14 cellular contexts compared by ENCODE assay signal in the genomic region with DNA sequence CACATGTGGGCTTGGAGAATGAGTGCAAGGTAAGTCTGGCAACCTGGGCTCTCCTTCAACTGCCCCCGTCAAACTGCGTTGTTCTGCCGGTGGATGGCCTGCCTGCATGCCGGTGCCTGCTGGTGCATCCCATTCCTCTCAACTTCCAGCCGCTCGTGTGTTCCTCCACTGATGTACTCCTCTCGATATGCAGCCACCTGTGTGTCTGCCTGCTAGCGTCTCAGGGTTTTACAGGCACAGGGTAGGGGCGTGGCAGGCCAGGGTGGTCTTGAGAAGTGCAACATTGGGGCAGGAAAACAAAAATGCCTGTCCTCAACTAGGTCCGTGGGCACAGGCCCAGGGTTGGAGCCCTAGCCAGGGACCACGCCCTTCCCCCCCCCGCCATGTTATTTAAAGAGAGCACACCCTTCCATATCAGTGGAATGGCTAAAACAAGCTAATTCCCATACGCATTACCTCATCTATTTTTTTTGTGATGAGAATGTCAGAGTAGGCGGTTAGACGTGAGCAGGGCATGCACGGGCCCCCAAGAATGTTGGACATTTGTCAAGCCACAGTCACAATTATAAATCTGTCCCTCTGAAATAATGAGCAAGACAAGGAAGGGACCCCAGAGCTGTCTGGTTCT. TPM values are rescaled to one million over a fixed set of nuclear protein-coding genes. Genes with fewer than 3 reads are reported as not detected.
DNase-seq lines count a peak whose midpoint lies in the region; ATAC-seq lines count a peak whose summit lies in the region.
"Had no signal": no experiment of that assay in that cellular context is flagged by ENCODE, and none has a peak within 500 bp of the region (broad histone marks: within the 10 kb centered on the region; RNA-seq: fewer than 3 reads in every experiment).

No MANE protein-coding gene starts in this region.

- intact Hi-C loops in activated T-helper 2 cell treated with anti-CD3 and anti-CD28 coated beads, Interferon-gamma antibody, Interleukin-2, Interleukin-4, amounts not matched to agents 10 μg/mL and 5 μg/mL and 100 μg/mL, durations not matched to agents 14 hours and 24 hours and 36 hours (cut with micrococcal nuclease) = no loop called here

- no peak for ATAC-seq in stimulated activated naive CD8-positive, alpha-beta T cell treated with anti-CD3 and anti-CD28 coated beads, Interleukin-15, Interleukin-2, amounts not matched to agents 100 U/mL and 50 U/mL, for 24 hours
- ATAC-seq in left lobe of liver (no peak), GM19328 (IDR thresholded peaks at IDR 0.05; ENCODE audit: unreplicated experiment) (no peak)

- peaks cover 11% of the 10 kb centered on the region for H3K36me3 Mint-ChIP-seq in stimulated activated naive CD8-positive, alpha-beta T cell treated with anti-CD3 and anti-CD28 coated beads, Interleukin-15, Interleukin-2, amounts not matched to agents 100 ng/mL and 50 ng/mL, for 24 hours (ENCODE audit: low read depth)
- peaks cover 49% of the 10 kb centered on the region for H3K36me3 Mint-ChIP-seq in activated T-helper 2 cell treated with anti-CD3 and anti-CD28 coated beads, Interferon-gamma antibody, Interleukin-2, Interleukin-4, amounts not matched to agents 10 μg/mL and 5 μg/mL and 100 μg/mL, durations not matched to agents 14 hours and 24 hours and 36 hours (ENCODE audit: low read depth)

- DNase-seq in stimulated activated naive CD8-positive, alpha-beta T cell treated with anti-CD3 and anti-CD28 coated beads, Interleukin-15, Interleukin-2, amounts not matched to agents 100 U/mL and 50 U/mL, for 24 hours = no peak
- no peak for DNase-seq in activated T-helper 2 cell treated with anti-CD3 and anti-CD28 coated beads, Interferon-gamma antibody, Interleukin-2, Interleukin-4, amounts not matched to agents 10 μg/mL and 5 μg/mL and 100 μg/mL, durations not matched to agents 14 hours and 24 hours and 36 hours (ENCODE audit: low spot score)
- DNase-seq in left lobe of liver (ENCODE audit: low spot score) = peak; percentile 35
- DNase-seq in NCI-H748 (lab: John Stamatoyannopoulos, UW; ENCODE audit: unreplicated experiment) = no peak
- no peak for DNase-seq in NK-92 (lab: John Stamatoyannopoulos, UW; ENCODE audit: unreplicated experiment)
- DNase-seq in NCI-H345 treated with DMSO at 0.1 percent for 48 hours (lab: John Stamatoyannopoulos, UW; ENCODE audit: unreplicated experiment) = no peak
- DNase-seq: activated CD4-positive, alpha-beta T cell treated with anti-CD3 and anti-CD28 coated beads, Interleukin-2, amount 50 U/mL, for 1 hour; DMS153; KG1; NK-92 treated with Interleukin-12 subunit alpha and Interleukin-12 subunit beta, amount 100 ng/mL, for 24 hours had no signal

- H3K9me3 Mint-ChIP-seq in stimulated activated naive CD8-positive, alpha-beta T cell treated with anti-CD3 and anti-CD28 coated beads, Interleukin-15, Interleukin-2, amounts not matched to agents 100 ng/mL and 50 ng/mL, for 24 hours = peaks cover 5% of the 10 kb centered on the region
- H3K9me3 Mint-ChIP-seq in activated T-helper 2 cell treated with anti-CD3 and anti-CD28 coated beads, Interferon-gamma antibody, Interleukin-2, Interleukin-4, amounts not matched to agents 10 μg/mL and 5 μg/mL and 100 μg/mL, durations not matched to agents 14 hours and 24 hours and 36 hours = peaks cover 33% of the 10 kb centered on the region
- H3K9me3 Mint-ChIP-seq: nephron had no signal

- peaks cover 61% of the 10 kb centered on the region for H3K4me1 Mint-ChIP-seq in stimulated activated naive CD8-positive, alpha-beta T cell treated with anti-CD3 and anti-CD28 coated beads, Interleukin-15, Interleukin-2, amounts not matched to agents 100 ng/mL and 50 ng/mL, for 24 hours (ENCODE audit: low read depth)
- H3K4me1 Mint-ChIP-seq in activated T-helper 2 cell treated with anti-CD3 and anti-CD28 coated beads, Interferon-gamma antibody, Interleukin-2, Interleukin-4, amounts not matched to agents 10 μg/mL and 5 μg/mL and 100 μg/mL, durations not matched to agents 14 hours and 24 hours and 36 hours (ENCODE audit: low read depth) = peaks cover 47% of the 10 kb centered on the region

- H3K27ac Mint-ChIP-seq in stimulated activated naive CD8-positive, alpha-beta T cell treated with anti-CD3 and anti-CD28 coated beads, Interleukin-15, Interleukin-2, amounts not matched to agents 100 ng/mL and 50 ng/mL, for 24 hours = peak overlapping the region; percentile 74
- H3K27ac Mint-ChIP-seq in activated T-helper 2 cell treated with anti-CD3 and anti-CD28 coated beads, Interferon-gamma antibody, Interleukin-2, Interleukin-4, amounts not matched to agents 10 μg/mL and 5 μg/mL and 100 μg/mL, durations not matched to agents 14 hours and 24 hours and 36 hours = peak overlapping the region; percentile 91
- H3K27ac Mint-ChIP-seq: nephron had no signal

- no peaks in the 10 kb centered on the region for H3K27me3 Mint-ChIP-seq in stimulated activated naive CD8-positive, alpha-beta T cell treated with anti-CD3 and anti-CD28 coated beads, Interleukin-15, Interleukin-2, amounts not matched to agents 100 ng/mL and 50 ng/mL, for 24 hours
- H3K27me3 Mint-ChIP-seq in activated T-helper 2 cell treated with anti-CD3 and anti-CD28 coated beads, Interferon-gamma antibody, Interleukin-2, Interleukin-4, amounts not matched to agents 10 μg/mL and 5 μg/mL and 100 μg/mL, durations not matched to agents 14 hours and 24 hours and 36 hours (ENCODE audit: low read depth) = no peaks in the 10 kb centered on the region
- H3K27me3 Mint-ChIP-seq: B cell had no signal

- no peak overlapping the region for H3K4me3 Mint-ChIP-seq in stimulated activated naive CD8-positive, alpha-beta T cell treated with anti-CD3 and anti-CD28 coated beads, Interleukin-15, Interleukin-2, amounts not matched to agents 100 ng/mL and 50 ng/mL, for 24 hours
- no peak overlapping the region for H3K4me3 Mint-ChIP-seq in activated T-helper 2 cell treated with anti-CD3 and anti-CD28 coated beads, Interferon-gamma antibody, Interleukin-2, Interleukin-4, amounts not matched to agents 10 μg/mL and 5 μg/mL and 100 μg/mL, durations not matched to agents 14 hours and 24 hours and 36 hours (ENCODE audit: low read depth)
- H3K4me3 Mint-ChIP-seq: B cell, nephron had no signal

RNA-seq across cellular contexts. Expression of a gene that starts 33.2 kb away (rescaled TPM):
- 72.0 and 73.0 TPM in 2 replicates for total RNA-seq in activated T-helper 2 cell treated with anti-CD3 and anti-CD28 coated beads, Interferon-gamma antibody, Interleukin-2, Interleukin-4, amounts not matched to agents 10 μg/mL and 5 μg/mL and 100 μg/mL, durations not matched to agents 14 hours and 24 hours and 36 hours
- 31.8 TPM for total RNA-seq in left lobe of liver

RNA-seq across cellular contexts. Expression of a gene that starts 35.0 kb away (rescaled TPM):
- 120 and 123 TPM in 2 replicates for total RNA-seq in activated T-helper 2 cell treated with anti-CD3 and anti-CD28 coated beads, Interferon-gamma antibody, Interleukin-2, Interleukin-4, amounts not matched to agents 10 μg/mL and 5 μg/mL and 100 μg/mL, durations not matched to agents 14 hours and 24 hours and 36 hours
- 2.0 TPM for total RNA-seq in left lobe of liver

Comparison
In these comparisons a context has a peak if more than half of its experiments do, and no peak if none do; other contexts are left out.
1. RNA of a gene that starts 35.0 kb away (total RNA-seq): 120 to 123 TPM in activated T-helper 2 cell treated with anti-CD3 and anti-CD28 coated beads, Interferon-gamma antibody, Interleukin-2, Interleukin-4, amounts not matched to agents 10 μg/mL and 5 μg/mL and 100 μg/mL, durations not matched to agents 14 hours and 24 hours and 36 hours; 2.0 TPM in left lobe of liver (single experiment); every median in the first group is over 10 times any median in the second.